Comparison of ENCODE assay signal across 10 cellular contexts in the genomic region with DNA sequence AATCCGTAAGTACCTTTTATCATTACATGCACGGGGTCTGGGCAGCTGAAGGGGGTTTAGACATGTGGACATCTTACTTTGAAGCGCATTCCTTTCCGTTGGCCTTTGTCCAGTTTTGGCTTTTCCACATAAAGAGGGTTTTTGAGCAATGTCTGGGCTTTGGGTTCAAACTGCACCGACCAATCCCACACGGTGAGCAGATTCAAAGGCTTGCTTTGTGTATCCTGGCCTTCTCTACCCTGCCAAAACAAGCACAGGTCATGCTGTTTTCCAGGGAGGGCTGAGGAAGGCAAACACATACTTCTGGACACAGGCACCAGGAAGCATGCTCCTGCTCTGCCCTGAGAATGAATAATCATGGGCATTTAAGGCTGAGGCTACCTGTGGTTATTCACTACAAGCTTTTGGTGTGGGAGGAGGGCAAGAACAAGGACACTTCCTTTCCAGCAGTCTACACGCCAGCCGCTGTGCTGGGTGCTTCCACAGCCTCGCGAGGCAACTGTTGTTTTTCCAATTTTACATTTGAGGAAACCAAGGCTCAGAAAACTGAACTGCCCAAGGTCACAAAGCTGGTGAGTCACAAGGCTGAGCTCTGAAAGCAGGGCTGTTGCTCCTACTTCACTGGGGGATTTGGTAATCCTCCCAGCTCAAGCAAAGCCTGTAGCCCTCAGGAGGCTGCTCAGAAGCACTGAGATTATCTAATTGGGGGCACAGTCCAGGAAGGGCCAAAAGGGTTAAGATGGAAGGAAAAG. TPM values are rescaled to one million over a fixed set of nuclear protein-coding genes. Genes with fewer than 3 reads are reported as not detected.
DNase-seq lines count a peak whose midpoint lies in the region; ATAC-seq, FAIRE-seq and TF ChIP-seq lines count a peak whose summit lies in the region.
"Had no signal": no experiment of that assay in that cellular context is flagged by ENCODE, and none has a peak within 500 bp of the region (broad histone marks: within the 10 kb centered on the region; RNA-seq: fewer than 3 reads in every experiment).

No MANE protein-coding gene starts in this region.

- no peak for ATAC-seq in HG02970 (IDR thresholded peaks at IDR 0.05; ENCODE audit: low FRiP score, unreplicated experiment)

- peaks cover 22% of the 10 kb centered on the region for H3K4me1 ChIP-seq in ACC112 (ENCODE audit: control insufficient read depth, insufficient read depth, low read length, unreplicated experiment)
- H3K4me1 ChIP-seq: HAP-1 had no signal

- H3K79me2 ChIP-seq in ACC112 (ENCODE audit: control insufficient read depth, insufficient read depth, low read length, unreplicated experiment) = no peaks in the 10 kb centered on the region

- DNase-seq in MG63 (peak; percentile 17), chondrocyte (ENCODE audit: low spot score) (no peak), medulla oblongata (ENCODE audit: extremely low spot score) (peak; percentile 61), urothelium cell line (ENCODE audit: low spot score) (no peak), NCI-H187 treated with DMSO at 0.1 percent for 48 hours (lab: John Stamatoyannopoulos, UW) (no peak)
- DNase-seq in activated T-helper 1 cell treated with anti-CD3 and anti-CD28 coated beads, Interleukin-12 subunit alpha, Interleukin-12 subunit beta, Interleukin-2, Interleukin-4 antibody, amounts not matched to agents 30 ng/mL and 10 ng/mL and 1 ng/mL, durations not matched to agents 14 hours and 24 hours and 36 hours (ENCODE audit: low spot score) = no peak
- DNase-seq: DND-41 had no signal

- no peak overlapping the region for H2AFZ ChIP-seq in ACC112 (ENCODE audit: low read length, unreplicated experiment)

- no peaks in the 10 kb centered on the region for H3K27me3 Mint-ChIP-seq in chondrocyte (ENCODE audit: low read depth)
- peaks cover under 1% of the 10 kb centered on the region for H3K27me3 Mint-ChIP-seq in activated T-helper 1 cell treated with anti-CD3 and anti-CD28 coated beads, Interleukin-12 subunit alpha, Interleukin-12 subunit beta, Interleukin-2, Interleukin-4 antibody, amounts not matched to agents 30 ng/mL and 10 ng/mL and 1 ng/mL, durations not matched to agents 14 hours and 24 hours and 36 hours (ENCODE audit: insufficient read depth)

- peak overlapping the region; percentile 23 for H3K4me3 Mint-ChIP-seq in chondrocyte (ENCODE audit: unreplicated experiment)
- H3K4me3 Mint-ChIP-seq in activated T-helper 1 cell treated with anti-CD3 and anti-CD28 coated beads, Interleukin-12 subunit alpha, Interleukin-12 subunit beta, Interleukin-2, Interleukin-4 antibody, amounts not matched to agents 30 ng/mL and 10 ng/mL and 1 ng/mL, durations not matched to agents 14 hours and 24 hours and 36 hours = no peak overlapping the region

- no peak overlapping the region for H3K4me3 ChIP-seq in ACC112 (ENCODE audit: low read depth, low read length)
- no peak overlapping the region for H3K4me3 ChIP-seq in MG63
- H3K4me3 ChIP-seq: HAP-1 had no signal

- H3K9me3 ChIP-seq in MG63 = no peaks in the 10 kb centered on the region
- H3K9me3 ChIP-seq: HAP-1 had no signal

- H3K27ac ChIP-seq in ACC112 (ENCODE audit: low read depth, low read length) = peak overlapping the region; percentile 39

- H3K27ac Mint-ChIP-seq in chondrocyte (ENCODE audit: unreplicated experiment) = peak overlapping the region; percentile 88
- H3K27ac Mint-ChIP-seq in activated T-helper 1 cell treated with anti-CD3 and anti-CD28 coated beads, Interleukin-12 subunit alpha, Interleukin-12 subunit beta, Interleukin-2, Interleukin-4 antibody, amounts not matched to agents 30 ng/mL and 10 ng/mL and 1 ng/mL, durations not matched to agents 14 hours and 24 hours and 36 hours = no peak overlapping the region

- no peak for TF ChIP-seq CTCF in chondrocyte (IDR thresholded peaks at IDR 0.05)

- H3K36me3 Mint-ChIP-seq in chondrocyte (ENCODE audit: low read depth) = peaks cover 18% of the 10 kb centered on the region
- peaks cover 38% of the 10 kb centered on the region for H3K36me3 Mint-ChIP-seq in activated T-helper 1 cell treated with anti-CD3 and anti-CD28 coated beads, Interleukin-12 subunit alpha, Interleukin-12 subunit beta, Interleukin-2, Interleukin-4 antibody, amounts not matched to agents 30 ng/mL and 10 ng/mL and 1 ng/mL, durations not matched to agents 14 hours and 24 hours and 36 hours (ENCODE audit: low read depth)

- intact Hi-C loops in activated T-helper 1 cell treated with anti-CD3 and anti-CD28 coated beads, Interleukin-12 subunit alpha, Interleukin-12 subunit beta, Interleukin-2, Interleukin-4 antibody, amounts not matched to agents 30 ng/mL and 10 ng/mL and 1 ng/mL, durations not matched to agents 14 hours and 24 hours and 36 hours (cut with micrococcal nuclease) = loop anchor here (2.0 kb wide), 1 partner anchor 209 kb away; no protein-coding TSS in a partner anchor

- FAIRE-seq in urothelium cell line (lab: Jason Lieb, UNC) = no peak

- H3K9me3 Mint-ChIP-seq in chondrocyte (ENCODE audit: low read depth) = no peaks in the 10 kb centered on the region
- H3K9me3 Mint-ChIP-seq in activated T-helper 1 cell treated with anti-CD3 and anti-CD28 coated beads, Interleukin-12 subunit alpha, Interleukin-12 subunit beta, Interleukin-2, Interleukin-4 antibody, amounts not matched to agents 30 ng/mL and 10 ng/mL and 1 ng/mL, durations not matched to agents 14 hours and 24 hours and 36 hours = no peaks in the 10 kb centered on the region

- peaks cover 33% of the 10 kb centered on the region for H3K4me1 Mint-ChIP-seq in chondrocyte (ENCODE audit: low read depth)
- H3K4me1 Mint-ChIP-seq in activated T-helper 1 cell treated with anti-CD3 and anti-CD28 coated beads, Interleukin-12 subunit alpha, Interleukin-12 subunit beta, Interleukin-2, Interleukin-4 antibody, amounts not matched to agents 30 ng/mL and 10 ng/mL and 1 ng/mL, durations not matched to agents 14 hours and 24 hours and 36 hours (ENCODE audit: low read depth) = peaks cover 23% of the 10 kb centered on the region

- H3K27me3 ChIP-seq in ACC112 (ENCODE audit: insufficient read depth, low read length) (no peaks in the 10 kb centered on the region), MG63 (no peaks in the 10 kb centered on the region)

- H3K36me3 ChIP-seq in ACC112 (ENCODE audit: insufficient read depth, low read length) (no peaks in the 10 kb centered on the region), MG63 (peaks cover 48% of the 10 kb centered on the region)

RNA-seq across cellular contexts. Expression of a gene that starts 59.8 kb away (rescaled TPM):
- 66.2 and 97.8 TPM in 2 replicates for total RNA-seq in MG63 (2014; rRNA removed; shearing (Covaris generic); ENCODE audit: low replicate concordance)
- 95.2 to 110 TPM (median 106 TPM) in 3 replicates for total RNA-seq in chondrocyte
- total RNA-seq in activated T-helper 1 cell treated with anti-CD3 and anti-CD28 coated beads, Interleukin-12 subunit alpha, Interleukin-12 subunit beta, Interleukin-2, Interleukin-4 antibody, amounts not matched to agents 30 ng/mL and 10 ng/mL and 1 ng/mL, durations not matched to agents 14 hours and 24 hours and 36 hours = 85.1 and 91.3 TPM in 2 replicates

Comparison
In these comparisons a context has a peak if more than half of its experiments do, and no peak if none do; other contexts are left out.
1. DNase-seq: peak in MG63 (single experiment) and medulla oblongata (single experiment); none in chondrocyte (single experiment), urothelium cell line (single experiment), NCI-H187 treated with DMSO at 0.1 percent for 48 hours (single experiment) and activated T-helper 1 cell treated with anti-CD3 and anti-CD28 coated beads, Interleukin-12 subunit alpha, Interleukin-12 subunit beta, Interleukin-2, Interleukin-4 antibody, amounts not matched to agents 30 ng/mL and 10 ng/mL and 1 ng/mL, durations not matched to agents 14 hours and 24 hours and 36 hours (single experiment).